23 cellular contexts compared by ENCODE assay signal in genomic region chr17:50191070-50192045, GRCh38. TPM values are rescaled to one million over a fixed set of nuclear protein-coding genes. Genes with fewer than 3 reads are reported as not detected.
DNase-seq lines count a peak whose midpoint lies in the region; ATAC-seq, FAIRE-seq and TF ChIP-seq lines count a peak whose summit lies in the region.
"Had no signal": no experiment of that assay in that cellular context is flagged by ENCODE, and none has a peak within 500 bp of the region (broad histone marks: within the 10 kb centered on the region; RNA-seq: fewer than 3 reads in every experiment).

No MANE protein-coding gene starts in this region.

- H3K27me3 Mint-ChIP-seq in chondrocyte (ENCODE audit: low read depth) (no peaks in the 10 kb centered on the region), naive B cell (no peaks in the 10 kb centered on the region)
- H3K27me3 Mint-ChIP-seq: naive thymus-derived CD8-positive, alpha-beta T cell had no signal

- no peak overlapping the region for H3K4me3 ChIP-seq in heart left ventricle
- H3K4me3 ChIP-seq in uterus = no peak overlapping the region
- H3K4me3 ChIP-seq: A549, lower lobe of right lung, upper lobe of left lung had no signal

- FAIRE-seq in GM19239 (lab: Jason Lieb, UNC) = no peak
- FAIRE-seq: A549, colon had no signal

- H3K4me3 Mint-ChIP-seq in chondrocyte (ENCODE audit: unreplicated experiment) = peak overlapping the region; percentile 99
- H3K4me3 Mint-ChIP-seq in naive B cell = no peak overlapping the region
- H3K4me3 Mint-ChIP-seq: immature natural killer cell; naive thymus-derived CD8-positive, alpha-beta T cell had no signal

- H3K36me3 Mint-ChIP-seq in chondrocyte (ENCODE audit: low read depth) (peaks cover 71% of the 10 kb centered on the region), naive B cell (no peaks in the 10 kb centered on the region)
- H3K36me3 Mint-ChIP-seq: immature natural killer cell; naive thymus-derived CD8-positive, alpha-beta T cell had no signal

- peaks cover 0 to 100% (median 96%) of the 10 kb centered on the region in 9 donors for H3K36me3 ChIP-seq in heart left ventricle
- no peaks in the 10 kb centered on the region for H3K36me3 ChIP-seq in uterus

- H3K4me1 Mint-ChIP-seq in chondrocyte (ENCODE audit: low read depth) = peaks cover 98% of the 10 kb centered on the region
- H3K4me1 Mint-ChIP-seq in naive B cell = peaks cover 11 to 23% (median 20%) of the 10 kb centered on the region in 3 donors
- H3K4me1 Mint-ChIP-seq: immature natural killer cell had no signal

- peaks cover 0 to 13% (median 0%) of the 10 kb centered on the region in 12 donors for H3K4me1 ChIP-seq in heart left ventricle
- peaks cover 0 to 24% of the 10 kb centered on the region in 2 donors for H3K4me1 ChIP-seq in uterus
- H3K4me1 ChIP-seq: lower lobe of right lung, upper lobe of left lung had no signal

- H3K9me3 Mint-ChIP-seq in chondrocyte (ENCODE audit: low read depth) (no peaks in the 10 kb centered on the region), naive B cell (no peaks in the 10 kb centered on the region)
- H3K9me3 Mint-ChIP-seq: naive thymus-derived CD8-positive, alpha-beta T cell had no signal

- ATAC-seq in Right ventricle myocardium superior (ENCODE audit: poor library complexity) (no peak), heart left ventricle (no peak), naive B cell (ENCODE audit: low read depth in 2 of 2) (no peak), GM21528 (IDR thresholded peaks at IDR 0.05; ENCODE audit: low FRiP score, unreplicated experiment) (no peak), left cardiac atrium (no peak)
- ATAC-seq: A549; lower lobe of right lung; naive thymus-derived CD8-positive, alpha-beta T cell had no signal

- H3K9me3 ChIP-seq in heart left ventricle = no peaks in the 10 kb centered on the region
- no peaks in the 10 kb centered on the region for H3K9me3 ChIP-seq in uterus
- H3K9me3 ChIP-seq: A549, lower lobe of right lung, upper lobe of left lung had no signal

- H3K27ac Mint-ChIP-seq in chondrocyte (ENCODE audit: unreplicated experiment) (peak overlapping the region; percentile 99), naive B cell (peak overlapping the region in 4 of 6 donors; percentile 24 to 90 (median 76))
- H3K27ac Mint-ChIP-seq: immature natural killer cell had no signal

- WGBS in heart left ventricle, 4 donors = 74 to 80% (median 78%) methylated on average over 11 to 21 of the region's 21 CpGs

- H3K27me3 ChIP-seq in heart left ventricle (no peaks in the 10 kb centered on the region), uterus (no peaks in the 10 kb centered on the region)
- H3K27me3 ChIP-seq: upper lobe of left lung had no signal

- DNase-seq in Right ventricle myocardium superior (peak; percentile 37), heart left ventricle (no peak), chondrocyte (ENCODE audit: low spot score) (no peak), naive B cell (no peak), uterus (no peak), GM19239 (ENCODE audit: insufficient read length, low spot score) (no peak), left cardiac atrium (no peak)
- DNase-seq: activated CD4-positive, alpha-beta T cell treated with anti-CD3 and anti-CD28 coated beads for 1 hour; activated gamma-delta T cell treated with Interleukin-2 at 50 U/mL for 16 hours; amygdala; immature natural killer cell; lower lobe of right lung; MM.1S; naive thymus-derived CD8-positive, alpha-beta T cell; NCI-H187 treated with DMSO at 0.1 percent for 48 hours; NCI-H510A treated with DMSO at 0.1 percent for 48 hours; stimulated activated naive CD4-positive, alpha-beta T cell treated with Interleukin-2 at 50 U/mL for 16 hours; T1000 had no signal

- peak overlapping the region in 2 of 12 donors; percentile 22 to 40 for H3K27ac ChIP-seq in heart left ventricle
- H3K27ac ChIP-seq in uterus = peak overlapping the region; percentile 82 to 96
- H3K27ac ChIP-seq: A549, lower lobe of right lung, upper lobe of left lung had no signal

- TF ChIP-seq POLR2A in heart left ventricle (IDR thresholded peaks at IDR 0.05) (no peak), uterus (IDR thresholded peaks at IDR 0.05) (no peak)

- intact Hi-C loops in Right ventricle myocardium superior (cut with DNase I) (no loop called here), heart left ventricle (cut with DNase I) (no loop called here), uterus (cut with DNase I; ENCODE audit: low total_unique reads) (no loop called here), left cardiac atrium (cut with DNase I) (no loop called here)

- TF ChIP-seq CTCF in heart left ventricle (IDR thresholded peaks at IDR 0.05) (no peak), chondrocyte (IDR thresholded peaks at IDR 0.05) (no peak), uterus (IDR thresholded peaks at IDR 0.05) (no peak)

RNA-seq across cellular contexts. Expression of gene COL1A1, which starts 10.1 kb away (rescaled TPM):
- total RNA-seq in Right ventricle myocardium superior (28.1 TPM), heart left ventricle (100 to 1,000 TPM in 3 of 9 donors, 10 to 100 TPM in 6; 10.2 to 897 (median 55.4) TPM), chondrocyte (34,852 to 36,120 TPM (median 35,333 TPM) in 3 replicates), uterus (1,000 to 10,000 TPM in 1 of 4 donors, 100 to 1,000 TPM in 2, 10 to 100 TPM in 1; 59.4 to 4,880 (median 491) TPM), left cardiac atrium (100 to 1,000 TPM; 106 to 151 TPM)
- polyA plus RNA-seq in heart left ventricle (100 to 1,000 TPM in 1 of 2 donors, 10 to 100 TPM in 1; 17.2 to 109 TPM), naive B cell (ENCODE audit: low read depth in 6 of 6) (under 1 TPM in 2 of 6 donors, not detected in 4; 0.23 to 0.80 TPM)
- polyA plus RNA-seq: immature natural killer cell; naive thymus-derived CD8-positive, alpha-beta T cell had no signal

RNA-seq across cellular contexts. Expression of gene SGCA, which starts 25.6 kb away (rescaled TPM):
- 135 TPM for total RNA-seq in Right ventricle myocardium superior
- 100 to 1,000 TPM; 110 to 224 (median 151) TPM for total RNA-seq in heart left ventricle
- polyA plus RNA-seq in heart left ventricle = 100 to 1,000 TPM in 1 of 2 donors, 10 to 100 TPM in 1; 96.5 to 225 TPM
- total RNA-seq in chondrocyte = 0.85 to 5.5 TPM (median 1.3 TPM) in 3 replicates
- polyA plus RNA-seq in naive B cell (ENCODE audit: low read depth in 6 of 6) = 10 to 100 TPM in 1 of 6 donors, 1 to 10 TPM in 5; 2.0 to 16.6 (median 3.5) TPM
- 100 to 1,000 TPM in 1 of 4 donors, 10 to 100 TPM in 1, under 1 TPM in 1, not detected in 1; 0.90 to 119 (median 19.6) TPM for total RNA-seq in uterus
- 100 to 1,000 TPM in 1 of 2 donors, 10 to 100 TPM in 1; 96.3 to 131 TPM for total RNA-seq in left cardiac atrium
- total RNA-seq: naive thymus-derived CD8-positive, alpha-beta T cell; pulmonary artery endothelial cell had no signal
- polyA plus RNA-seq: immature natural killer cell had no signal

RNA-seq across cellular contexts. Expression of gene PPP1R9B, which starts 40.9 kb away (rescaled TPM):
- total RNA-seq in Right ventricle myocardium superior (35.4 TPM), heart left ventricle (10 to 100 TPM; 17.0 to 55.9 (median 31.3) TPM), chondrocyte (75.4 to 84.2 TPM (median 79.3 TPM) in 3 replicates), uterus (10 to 100 TPM in 3 of 4 donors, 1 to 10 TPM in 1; 9.2 to 65.3 (median 20.6) TPM), left cardiac atrium (10 to 100 TPM; 35.8 to 43.4 TPM)
- polyA plus RNA-seq in heart left ventricle (10 to 100 TPM; 30.4 to 33.4 TPM), naive B cell (ENCODE audit: low read depth in 6 of 6) (1 to 10 TPM in 5 of 6 donors, under 1 TPM in 1; 0.55 to 3.5 (median 2.3) TPM)
